In the genomic region with DNA sequence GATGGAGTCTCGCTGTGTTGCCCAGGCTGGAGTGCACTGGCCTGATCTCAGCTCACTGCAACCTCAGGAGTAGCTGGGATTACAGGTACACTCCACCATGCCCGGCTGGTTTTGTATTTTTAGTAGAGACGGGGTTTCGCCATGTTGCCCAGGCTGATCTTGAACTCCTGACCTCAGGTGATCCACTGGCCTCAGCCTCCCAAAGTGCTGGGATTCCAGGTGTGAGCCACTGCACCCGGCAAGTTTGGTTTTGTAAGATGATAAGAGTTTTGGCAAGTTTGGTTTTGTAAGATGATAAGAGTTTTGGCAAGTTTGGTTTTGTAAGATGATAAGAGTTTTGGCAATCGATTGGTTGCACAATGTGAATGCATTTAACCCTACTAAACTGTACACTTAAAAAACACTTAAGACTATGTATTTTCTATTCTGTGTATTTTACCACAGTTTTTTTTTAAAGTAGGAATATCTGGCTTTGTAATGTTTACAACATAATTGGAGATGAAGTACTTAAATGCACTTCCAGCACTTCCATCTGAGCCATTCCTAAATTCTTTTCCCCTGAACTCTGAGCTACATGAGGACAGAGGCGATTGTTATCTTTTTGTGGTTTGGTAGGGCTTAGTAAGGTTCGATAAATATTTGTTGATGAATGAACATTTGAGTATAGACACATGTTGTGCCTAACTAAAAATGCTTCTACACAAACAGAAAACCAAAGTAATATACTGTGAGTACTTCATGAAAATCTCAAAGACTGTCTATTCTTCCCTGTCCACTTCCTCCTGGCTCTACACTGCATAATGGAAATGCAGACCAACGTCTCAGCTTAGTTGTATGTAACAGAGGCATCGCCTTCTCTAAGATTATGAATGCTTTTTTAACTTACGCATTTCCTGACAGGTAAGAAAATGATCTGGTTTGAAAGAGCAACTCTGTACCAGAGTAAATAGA, we compare ENCODE assay signal across 16 cellular contexts. TPM values are rescaled to one million over a fixed set of nuclear protein-coding genes. Genes with fewer than 3 reads are reported as not detected.
DNase-seq lines count a peak whose midpoint lies in the region; ATAC-seq and TF ChIP-seq lines count a peak whose summit lies in the region.
"Had no signal": no experiment of that assay in that cellular context is flagged by ENCODE, and none has a peak within 500 bp of the region (broad histone marks: within the 10 kb centered on the region; RNA-seq: fewer than 3 reads in every experiment).

No MANE protein-coding gene starts in this region.

- peaks cover 59% of the 10 kb centered on the region for H3K4me1 Mint-ChIP-seq in activated T-cell treated with anti-CD3 and anti-CD28 coated beads, Interleukin-2, amount 50 U/mL, for 24 hours (ENCODE audit: low read depth)
- peaks cover 50% of the 10 kb centered on the region for H3K4me1 Mint-ChIP-seq in activated CD8-positive, alpha-beta T cell treated with anti-CD3 and anti-CD28 coated beads for 36 hours (ENCODE audit: low read depth)
- H3K4me1 Mint-ChIP-seq: nephron had no signal

- no peak for TF ChIP-seq CTCF in activated CD8-positive, alpha-beta T cell treated with anti-CD3 and anti-CD28 coated beads for 36 hours (IDR thresholded peaks at IDR 0.05)
- TF ChIP-seq CTCF in fibroblast of pulmonary artery (IDR thresholded peaks at IDR 0.05; ENCODE audit: low read length, missing control alignments) = no peak
- no peak for TF ChIP-seq CTCF in thyroid gland (IDR thresholded peaks at IDR 0.05)
- no peak for TF ChIP-seq CTCF in GM10248 (IDR thresholded peaks at IDR 0.05; ENCODE audit: control extremely low read depth, extremely low read depth, low read depth, missing control alignments)

- CTCF ChIA-PET in activated CD8-positive, alpha-beta T cell treated with anti-CD3 and anti-CD28 coated beads for 36 hours (lab: Charles Lee) = interaction anchor here (0.5 kb wide), 1 partner anchor 41 kb away, joined by 3 read pairs; no protein-coding TSS in a partner anchor
- CTCF ChIA-PET in GM10248 (lab: Yijun Ruan, JAX) = interaction anchor here (1.3 to 4.2 kb wide), 3 partner anchors 10 to 46 kb away, joined by 3 to 18 read pairs (median 3); no protein-coding TSS in a partner anchor

- no peaks in the 10 kb centered on the region for H3K27me3 Mint-ChIP-seq in activated T-cell treated with anti-CD3 and anti-CD28 coated beads, Interleukin-2, amount 50 U/mL, for 24 hours
- no peaks in the 10 kb centered on the region for H3K27me3 Mint-ChIP-seq in activated CD8-positive, alpha-beta T cell treated with anti-CD3 and anti-CD28 coated beads for 36 hours

- DNase-seq in activated T-cell treated with anti-CD3 and anti-CD28 coated beads, Interleukin-2, amount 50 U/mL, for 24 hours = peak; percentile 25
- DNase-seq in activated T-cell treated with anti-CD3 and anti-CD28 coated beads for 4 hours (no peak), fibroblast of pulmonary artery (ENCODE audit: low read depth) (peak; percentile 29), thyroid gland (peak; percentile 14 to 37), GM10248 (ENCODE audit: extremely low spot score) (no peak)
- no peak for DNase-seq in activated CD8-positive, alpha-beta T cell treated with anti-CD3 and anti-CD28 coated beads for 36 hours
- DNase-seq: AML-193, GDM1, kidney, NCI-H1105, small intestine had no signal

- POLR2A ChIA-PET in activated CD8-positive, alpha-beta T cell treated with anti-CD3 and anti-CD28 coated beads for 36 hours (lab: Charles Lee) = interaction anchor here (0.8 to 0.9 kb wide), 3 partner anchors 9 to 23 kb away, joined by 3 to 5 read pairs (median 3); no protein-coding TSS in a partner anchor
- POLR2A ChIA-PET in GM10248 (lab: Yijun Ruan, JAX) = no interaction called here

- no peak for ATAC-seq in activated CD8-positive, alpha-beta T cell treated with anti-CD3 and anti-CD28 coated beads for 36 hours
- no peak for ATAC-seq in GM19351 (IDR thresholded peaks at IDR 0.05; ENCODE audit: unreplicated experiment)
- no peak for ATAC-seq in HG02884 (IDR thresholded peaks at IDR 0.05; ENCODE audit: unreplicated experiment)
- ATAC-seq: Panc1 had no signal

- H3K9me3 Mint-ChIP-seq in activated T-cell treated with anti-CD3 and anti-CD28 coated beads, Interleukin-2, amount 50 U/mL, for 24 hours = no peaks in the 10 kb centered on the region
- no peaks in the 10 kb centered on the region for H3K9me3 Mint-ChIP-seq in activated CD8-positive, alpha-beta T cell treated with anti-CD3 and anti-CD28 coated beads for 36 hours
- H3K9me3 Mint-ChIP-seq: nephron had no signal

- intact Hi-C loops in activated CD8-positive, alpha-beta T cell treated with anti-CD3 and anti-CD28 coated beads for 36 hours (cut with micrococcal nuclease) = no loop called here
- intact Hi-C loops in thyroid gland (cut with DNase I) = no loop called here

- no peak for TF ChIP-seq POLR2A in thyroid gland (IDR thresholded peaks at IDR 0.05)

- 57 to 61% methylated on average over 11 of the region's 11 CpGs for whole genome bisulfite sequencing in thyroid gland, 2 donors

- H3K27ac ChIP-seq in thyroid gland = peak overlapping the region in 1 of 3 donors; percentile 17
- H3K27ac ChIP-seq: vagina had no signal

- H3K4me3 ChIP-seq in fibroblast of pulmonary artery (replicated peaks; ENCODE audit: low read depth, low read length) = no peak overlapping the region
- H3K4me3 ChIP-seq in thyroid gland (replicated peaks in 1 of 3) = no peak overlapping the region
- H3K4me3 ChIP-seq: vagina had no signal

- H3K27ac Mint-ChIP-seq in activated T-cell treated with anti-CD3 and anti-CD28 coated beads, Interleukin-2, amount 50 U/mL, for 24 hours = peak overlapping the region; percentile 78
- H3K27ac Mint-ChIP-seq in activated CD8-positive, alpha-beta T cell treated with anti-CD3 and anti-CD28 coated beads for 36 hours = peak overlapping the region; percentile 35
- H3K27ac Mint-ChIP-seq: nephron had no signal

- H3K4me1 ChIP-seq in thyroid gland = peaks cover 0 to 20% of the 10 kb centered on the region in 2 donors

- no peaks in the 10 kb centered on the region for H3K27me3 ChIP-seq in thyroid gland
- H3K27me3 ChIP-seq: vagina had no signal

- peaks cover 82% of the 10 kb centered on the region for H3K36me3 Mint-ChIP-seq in activated T-cell treated with anti-CD3 and anti-CD28 coated beads, Interleukin-2, amount 50 U/mL, for 24 hours (ENCODE audit: low read depth)
- peaks cover 58% of the 10 kb centered on the region for H3K36me3 Mint-ChIP-seq in activated CD8-positive, alpha-beta T cell treated with anti-CD3 and anti-CD28 coated beads for 36 hours (ENCODE audit: low read depth)

- peaks cover 8 to 20% of the 10 kb centered on the region in 2 donors for H3K36me3 ChIP-seq in thyroid gland

- H3K9me3 ChIP-seq in thyroid gland = no peaks in the 10 kb centered on the region
- H3K9me3 ChIP-seq: vagina had no signal

- H3K4me3 Mint-ChIP-seq in activated T-cell treated with anti-CD3 and anti-CD28 coated beads, Interleukin-2, amount 50 U/mL, for 24 hours = no peak overlapping the region
- no peak overlapping the region for H3K4me3 Mint-ChIP-seq in activated CD8-positive, alpha-beta T cell treated with anti-CD3 and anti-CD28 coated beads for 36 hours
- H3K4me3 Mint-ChIP-seq: nephron had no signal

RNA-seq across cellular contexts. Expression of gene SAMHD1, which starts 18.8 kb away (rescaled TPM):
- 10 to 100 TPM; 30.6 to 35.9 TPM for total RNA-seq in activated CD8-positive, alpha-beta T cell treated with anti-CD3 and anti-CD28 coated beads for 36 hours
- 100 to 1,000 TPM in 2 of 4 donors, 10 to 100 TPM in 2; 60.6 to 227 (median 112) TPM for total RNA-seq in thyroid gland

RNA-seq across cellular contexts. Expression of gene TLDC2, which starts 56.8 kb away (rescaled TPM):
- not detected for total RNA-seq in activated CD8-positive, alpha-beta T cell treated with anti-CD3 and anti-CD28 coated beads for 36 hours
- 1 to 10 TPM in 2 of 4 donors, under 1 TPM in 2; 0.45 to 2.5 (median 1.1) TPM for total RNA-seq in thyroid gland

Comparison
In these comparisons a context has a peak if more than half of its experiments do, and no peak if none do; other contexts are left out.
1. DNase-seq: peak in activated T-cell treated with anti-CD3 and anti-CD28 coated beads, Interleukin-2, amount 50 U/mL, for 24 hours (single experiment), fibroblast of pulmonary artery (single experiment) and thyroid gland (2 of 2); none in activated T-cell treated with anti-CD3 and anti-CD28 coated beads for 4 hours (single experiment), activated CD8-positive, alpha-beta T cell treated with anti-CD3 and anti-CD28 coated beads for 36 hours (single experiment) and GM10248 (single experiment).